Comparison of ENCODE assay signal across 1 cellular context in the genomic region with DNA sequence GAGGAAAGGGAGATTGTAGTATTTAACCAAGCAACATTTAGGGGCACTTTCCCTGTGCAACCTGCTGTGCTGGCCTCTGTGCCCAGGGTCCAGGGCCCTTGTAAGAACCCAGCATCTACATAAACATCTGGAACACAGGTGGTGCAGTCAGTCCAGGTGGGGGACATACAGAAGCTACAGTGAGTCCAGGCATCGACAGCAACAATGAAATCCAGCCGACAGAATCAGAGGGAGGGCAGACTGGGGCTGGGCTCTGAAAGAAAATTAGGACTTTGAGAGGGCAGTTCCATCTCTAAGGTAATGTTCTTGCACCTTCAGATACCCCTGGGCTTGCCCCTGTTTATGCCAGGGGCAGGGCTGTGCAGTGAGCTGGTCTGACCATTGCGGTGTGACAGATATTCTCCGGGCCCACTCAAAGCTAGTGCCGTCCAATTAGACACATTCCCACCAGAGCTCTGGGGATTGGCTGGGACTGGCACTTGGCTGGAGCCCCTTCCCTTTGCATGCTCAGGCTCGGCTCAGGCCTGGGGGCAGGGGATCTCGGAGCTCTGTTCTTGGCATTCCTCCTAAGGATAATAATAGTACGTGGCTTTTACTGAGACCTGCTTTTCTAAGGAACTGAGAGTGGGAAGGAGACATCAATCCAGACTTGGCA.
TF ChIP-seq lines count a peak whose summit lies in the region.

No MANE protein-coding gene starts in this region.

TF ChIP-seq in SK-N-SH, 30 proteins besides CTCF, POLR2A, EP300 and RAD21 (continued from another document):
- TF ChIP-seq PBX3 (IDR thresholded peaks at IDR 0.05) (no peak), EZH2phosphoT487 (IDR thresholded peaks at IDR 0.05; ENCODE audit: borderline replicate concordance, low read depth) (no peak)
